1 cellular context compared by ENCODE assay signal in the genomic region with DNA sequence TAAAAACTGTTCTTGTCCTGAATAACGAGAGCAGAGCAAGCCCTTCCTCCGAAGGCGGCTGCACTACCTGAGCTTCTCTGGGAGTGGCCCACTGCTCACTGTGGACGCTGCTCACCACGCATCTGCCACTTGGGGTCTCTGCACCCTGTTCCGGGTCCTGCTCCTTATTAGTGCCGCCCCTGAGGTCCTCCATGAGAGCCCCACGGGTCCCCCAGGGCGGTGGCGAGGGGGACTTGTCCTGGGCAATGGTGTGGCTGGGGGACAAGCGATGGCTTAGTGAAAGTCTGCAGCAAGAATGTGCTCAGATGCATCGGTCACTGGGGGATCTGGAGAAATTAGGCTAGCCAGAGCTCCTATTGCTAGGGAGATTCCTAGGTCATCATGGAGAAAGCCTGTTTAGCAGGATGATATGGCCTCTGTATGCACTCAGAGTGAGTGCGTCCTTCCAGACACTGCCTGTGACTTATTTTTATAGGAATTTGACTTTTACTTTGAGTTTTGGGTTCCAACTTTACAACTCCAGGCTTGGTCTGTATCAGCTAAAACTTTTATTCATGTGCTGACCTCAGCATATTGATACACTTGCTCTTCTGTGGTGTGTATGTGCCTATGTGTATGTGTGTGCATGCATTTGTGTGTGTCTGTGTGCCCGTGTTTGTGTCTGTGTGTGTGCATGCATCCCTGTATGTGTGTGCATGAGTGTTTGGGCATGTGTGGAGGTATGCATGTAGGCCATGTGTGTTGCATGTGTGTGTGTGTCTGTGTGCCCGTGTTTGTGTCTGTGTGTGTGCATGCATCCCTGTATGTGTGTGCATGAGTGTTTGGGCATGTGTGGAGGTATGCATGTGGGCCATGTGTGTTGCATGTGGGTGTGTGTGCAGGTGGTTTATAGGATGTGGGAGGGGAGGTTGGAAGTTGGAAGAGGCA.
TF ChIP-seq lines count a peak whose summit lies in the region.

No MANE protein-coding gene starts in this region.

TF ChIP-seq in IMR-90, 13 proteins besides CTCF, POLR2A, EP300 and RAD21 (continued from another document):
- TF ChIP-seq, protein P1, sequence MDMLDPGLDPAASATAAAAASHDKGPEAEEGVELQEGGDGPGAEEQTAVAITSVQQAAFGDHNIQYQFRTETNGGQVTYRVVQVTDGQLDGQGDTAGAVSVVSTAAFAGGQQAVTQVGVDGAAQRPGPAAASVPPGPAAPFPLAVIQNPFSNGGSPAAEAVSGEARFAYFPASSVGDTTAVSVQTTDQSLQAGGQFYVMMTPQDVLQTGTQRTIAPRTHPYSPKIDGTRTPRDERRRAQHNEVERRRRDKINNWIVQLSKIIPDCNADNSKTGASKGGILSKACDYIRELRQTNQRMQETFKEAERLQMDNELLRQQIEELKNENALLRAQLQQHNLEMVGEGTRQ (IDR thresholded peaks at IDR 0.05; ENCODE audit: low read depth, low read length), result no peak
- no peak for TF ChIP-seq MAZ (IDR thresholded peaks at IDR 0.05; ENCODE audit: borderline replicate concordance, low read depth, low read length)
